In the genomic region with DNA sequence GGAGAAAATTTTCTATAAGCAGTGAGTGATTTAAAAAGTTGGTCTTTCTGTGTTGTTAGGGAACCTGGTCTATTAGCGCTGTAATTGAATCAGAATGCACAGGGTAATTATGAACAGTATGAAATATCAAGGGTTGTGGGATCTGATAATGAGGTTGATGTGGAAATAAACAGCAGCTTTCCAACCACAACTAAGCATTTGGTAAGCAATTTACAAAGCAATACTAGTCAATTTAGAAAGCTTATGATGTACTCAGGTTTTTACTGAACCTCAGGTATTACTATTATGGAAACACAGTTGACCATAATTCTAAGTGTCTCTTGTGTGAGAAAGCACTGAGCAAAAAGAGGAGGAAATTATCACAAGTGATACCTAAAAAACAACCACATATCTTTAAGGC, we compare ENCODE assay signal across 21 cellular contexts. TPM values are rescaled to one million over a fixed set of nuclear protein-coding genes. Genes with fewer than 3 reads are reported as not detected.
DNase-seq lines count a peak whose midpoint lies in the region; ATAC-seq and TF ChIP-seq lines count a peak whose summit lies in the region.
"Had no signal": no experiment of that assay in that cellular context is flagged by ENCODE, and none has a peak within 500 bp of the region (broad histone marks: within the 10 kb centered on the region; RNA-seq: fewer than 3 reads in every experiment).

No MANE protein-coding gene starts in this region.

- H3K9me3 ChIP-seq in T-helper 17 cell (ENCODE audit: control insufficient read depth, low read length, poor library complexity, severe bottlenecking): no peaks in the 10 kb centered on the region
- H3K9me3 ChIP-seq in effector memory CD4-positive, alpha-beta T cell (ENCODE audit: control insufficient read depth, low read length): no peaks in the 10 kb centered on the region
- H3K9me3 ChIP-seq: BE2C had no signal

- no peaks in the 10 kb centered on the region for H3K36me3 ChIP-seq in effector memory CD4-positive, alpha-beta T cell (ENCODE audit: control insufficient read depth, insufficient read depth, low read length)
- H3K36me3 ChIP-seq in brain microvascular endothelial cell (replicated peaks): no peaks in the 10 kb centered on the region
- H3K36me3 ChIP-seq: BE2C had no signal

- peak; percentile 59 for ATAC-seq in activated naive CD8-positive, alpha-beta T cell treated with anti-CD3 and anti-CD28 coated beads, Interleukin-2, amount 50 U/mL, for 24 hours
- ATAC-seq in T-helper 17 cell: peak; percentile 68
- ATAC-seq: CD8-positive, alpha-beta T cell; Right ventricle myocardium inferior had no signal

- TF ChIP-seq CTCF in brain microvascular endothelial cell (IDR thresholded peaks at IDR 0.05; ENCODE audit: low read depth, low read length, missing control alignments): no peak

- no peaks in the 10 kb centered on the region for H3K9me3 Mint-ChIP-seq in activated naive CD8-positive, alpha-beta T cell treated with anti-CD3 and anti-CD28 coated beads, Interleukin-2, amount 50 U/mL, for 24 hours
- H3K9me3 Mint-ChIP-seq in activated naive CD8-positive, alpha-beta T cell treated with anti-CD3 and anti-CD28 coated beads for 36 hours: no peaks in the 10 kb centered on the region
- H3K9me3 Mint-ChIP-seq: CD8-positive, alpha-beta T cell; IgD-negative memory B cell had no signal

- peak overlapping the region; percentile 24 for H3K27ac ChIP-seq in effector memory CD4-positive, alpha-beta T cell (ENCODE audit: insufficient read depth, low read length, poor library complexity, severe bottlenecking)
- H3K27ac ChIP-seq in brain microvascular endothelial cell: no peak overlapping the region

- H3K27me3 Mint-ChIP-seq in activated naive CD8-positive, alpha-beta T cell treated with anti-CD3 and anti-CD28 coated beads, Interleukin-2, amount 50 U/mL, for 24 hours: no peaks in the 10 kb centered on the region
- no peaks in the 10 kb centered on the region for H3K27me3 Mint-ChIP-seq in activated naive CD8-positive, alpha-beta T cell treated with anti-CD3 and anti-CD28 coated beads for 36 hours
- no peaks in the 10 kb centered on the region for H3K27me3 Mint-ChIP-seq in T-helper 17 cell
- H3K27me3 Mint-ChIP-seq: IgD-negative memory B cell had no signal

- no peak overlapping the region for H3K27ac Mint-ChIP-seq in activated naive CD8-positive, alpha-beta T cell treated with anti-CD3 and anti-CD28 coated beads, Interleukin-2, amount 50 U/mL, for 24 hours
- H3K27ac Mint-ChIP-seq in activated naive CD8-positive, alpha-beta T cell treated with anti-CD3 and anti-CD28 coated beads for 36 hours: no peak overlapping the region
- no peak overlapping the region for H3K27ac Mint-ChIP-seq in T-helper 17 cell
- H3K27ac Mint-ChIP-seq: CD8-positive, alpha-beta T cell; IgD-negative memory B cell had no signal

- H3K4me3 ChIP-seq in effector memory CD4-positive, alpha-beta T cell (ENCODE audit: insufficient read depth, low read depth, low read length, poor library complexity, severe bottlenecking): no peak overlapping the region
- no peak overlapping the region for H3K4me3 ChIP-seq in brain microvascular endothelial cell (ENCODE audit: low read depth, low read length)

- no peaks in the 10 kb centered on the region for H3K27me3 ChIP-seq in effector memory CD4-positive, alpha-beta T cell (replicated peaks; ENCODE audit: control insufficient read depth, insufficient read depth, low read length, poor library complexity, severe bottlenecking)
- H3K27me3 ChIP-seq in brain microvascular endothelial cell (replicated peaks): no peaks in the 10 kb centered on the region
- H3K27me3 ChIP-seq: BE2C had no signal

- H3K4me1 Mint-ChIP-seq in activated naive CD8-positive, alpha-beta T cell treated with anti-CD3 and anti-CD28 coated beads, Interleukin-2, amount 50 U/mL, for 24 hours: peaks cover 26% of the 10 kb centered on the region
- H3K4me1 Mint-ChIP-seq in activated naive CD8-positive, alpha-beta T cell treated with anti-CD3 and anti-CD28 coated beads for 36 hours: peaks cover 23% of the 10 kb centered on the region
- H3K4me1 Mint-ChIP-seq in T-helper 17 cell: peaks cover 14% of the 10 kb centered on the region

- H3K36me3 Mint-ChIP-seq in activated naive CD8-positive, alpha-beta T cell treated with anti-CD3 and anti-CD28 coated beads, Interleukin-2, amount 50 U/mL, for 24 hours (ENCODE audit: low read depth): no peaks in the 10 kb centered on the region
- H3K36me3 Mint-ChIP-seq in activated naive CD8-positive, alpha-beta T cell treated with anti-CD3 and anti-CD28 coated beads for 36 hours: no peaks in the 10 kb centered on the region
- peaks cover 3% of the 10 kb centered on the region for H3K36me3 Mint-ChIP-seq in T-helper 17 cell (ENCODE audit: low read depth)
- H3K36me3 Mint-ChIP-seq: CD8-positive, alpha-beta T cell; IgD-negative memory B cell had no signal

- no peak for DNase-seq in activated naive CD8-positive, alpha-beta T cell treated with anti-CD3 and anti-CD28 coated beads, Interleukin-2, amount 50 U/mL, for 24 hours
- no peak for DNase-seq in activated naive CD8-positive, alpha-beta T cell treated with anti-CD3 and anti-CD28 coated beads for 36 hours
- DNase-seq in T-helper 17 cell: no peak
- no peak for DNase-seq in effector memory CD4-positive, alpha-beta T cell
- DNase-seq in brain microvascular endothelial cell: no peak
- DNase-seq in cortex of kidney (lab: John Stamatoyannopoulos, UW): no peak
- no peak for DNase-seq in DMS153 (lab: John Stamatoyannopoulos, UW)
- DNase-seq: BE2C; CD8-positive, alpha-beta T cell; GDM1; Karpas-422; MV-4-11; NCI-H1105 treated with DMSO at 0.1 percent for 48 hours; NCI-H2029 treated with DMSO at 0.1 percent for 48 hours; NCI-H2171; NCI-H345; NCI-H524; NCI-H774; OCI-M1 had no signal

- in situ Hi-C loops in brain microvascular endothelial cell (cut with HindIII; ENCODE audit: low pct_ligation_motif_present, low sequenced_read_pairs): no loop called here

- no peak overlapping the region for H3K4me3 Mint-ChIP-seq in activated naive CD8-positive, alpha-beta T cell treated with anti-CD3 and anti-CD28 coated beads, Interleukin-2, amount 50 U/mL, for 24 hours
- no peak overlapping the region for H3K4me3 Mint-ChIP-seq in activated naive CD8-positive, alpha-beta T cell treated with anti-CD3 and anti-CD28 coated beads for 36 hours
- no peak overlapping the region for H3K4me3 Mint-ChIP-seq in T-helper 17 cell
- H3K4me3 Mint-ChIP-seq: CD8-positive, alpha-beta T cell; IgD-negative memory B cell had no signal

- peaks cover 40% of the 10 kb centered on the region for H3K4me1 ChIP-seq in effector memory CD4-positive, alpha-beta T cell (ENCODE audit: control insufficient read depth, insufficient read depth, low read length, poor library complexity, severe bottlenecking)
- H3K4me1 ChIP-seq: BE2C had no signal

RNA-seq across cellular contexts. Expression of gene SMCHD1, which starts 11.0 kb away (rescaled TPM):
- total RNA-seq in activated naive CD8-positive, alpha-beta T cell treated with anti-CD3 and anti-CD28 coated beads for 36 hours: 10 to 100 TPM; 85.1 to 97.2 TPM
- total RNA-seq in T-helper 17 cell: 100 to 1,000 TPM; 288 to 316 TPM
